ENCODE assay signal across 16 cellular contexts in the genomic region with DNA sequence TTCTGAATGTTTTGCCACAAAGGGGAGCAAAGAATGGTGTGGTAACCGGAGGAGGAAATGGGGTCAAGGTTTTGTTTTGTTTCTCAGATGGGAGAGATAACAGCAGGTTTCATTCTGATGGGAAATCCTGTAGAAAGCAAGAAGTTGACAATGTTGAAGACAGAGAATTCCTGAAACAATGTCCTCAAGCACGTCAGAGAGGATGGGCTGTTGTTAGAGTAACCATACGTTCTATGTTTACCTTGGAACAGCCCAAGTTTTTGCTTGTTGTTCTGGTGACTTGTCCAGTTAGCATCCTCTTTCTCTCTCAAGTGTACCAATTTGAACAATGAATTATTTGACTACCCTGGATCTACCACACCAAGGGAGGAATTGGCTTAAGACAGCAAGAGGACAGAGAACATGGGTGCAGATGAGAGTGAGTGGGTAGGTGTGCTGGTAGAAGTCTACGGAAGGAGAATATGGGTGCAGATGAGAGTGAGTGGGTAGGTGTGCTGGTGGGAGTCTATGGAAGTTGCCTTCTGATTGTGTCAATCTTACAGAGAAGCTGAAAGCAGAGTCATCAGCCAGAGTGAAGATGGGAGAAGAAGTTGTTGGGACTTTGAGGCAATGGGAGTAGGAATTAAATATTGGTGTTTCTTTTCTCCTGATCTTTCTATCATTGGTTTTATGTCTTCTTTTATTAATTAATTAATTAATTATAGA. TPM values are rescaled to one million over a fixed set of nuclear protein-coding genes. Genes with fewer than 3 reads are reported as not detected.
DNase-seq lines count a peak whose midpoint lies in the region; ATAC-seq and TF ChIP-seq lines count a peak whose summit lies in the region.
"Had no signal": no experiment of that assay in that cellular context is flagged by ENCODE, and none has a peak within 500 bp of the region (broad histone marks: within the 10 kb centered on the region; RNA-seq: fewer than 3 reads in every experiment).

No MANE protein-coding gene starts in this region.

- H3K79me1 ChIP-seq in mesenchymal stem cell (replicated peaks; ENCODE audit: low read length, poor library complexity, severe bottlenecking), result no peaks in the 10 kb centered on the region

- ATAC-seq in HG03460 (IDR thresholded peaks at IDR 0.05; ENCODE audit: unreplicated experiment), result no peak
- ATAC-seq in GM18498 (IDR thresholded peaks at IDR 0.05; ENCODE audit: unreplicated experiment), result no peak
- ATAC-seq: GM12878, GM23338 had no signal

- no peak overlapping the region for H2BK120ac ChIP-seq in mesenchymal stem cell (ENCODE audit: low read depth, low read length)

- no peak overlapping the region for H3K27ac ChIP-seq in brain microvascular endothelial cell
- H3K27ac ChIP-seq in parathyroid adenoma, result no peak overlapping the region
- no peak overlapping the region for H3K27ac ChIP-seq in mesenchymal stem cell (ENCODE audit: low read length, poor library complexity, severe bottlenecking)

- H3K4me3 ChIP-seq in brain microvascular endothelial cell (ENCODE audit: low read depth, low read length), result no peak overlapping the region
- H3K4me3 ChIP-seq in fibroblast of pulmonary artery (replicated peaks; ENCODE audit: low read depth, low read length), result no peak overlapping the region
- no peak overlapping the region for H3K4me3 ChIP-seq in parathyroid adenoma (ENCODE audit: low read depth, low read length)
- H3K4me3 ChIP-seq in mesenchymal stem cell (ENCODE audit: insufficient read depth in 1 of 2, low read depth in 1 of 2, low read length in 2 of 2), result no peak overlapping the region
- H3K4me3 ChIP-seq: GM12878, GM23338 had no signal

- in situ Hi-C loops in brain microvascular endothelial cell (cut with HindIII; ENCODE audit: low pct_ligation_motif_present, low sequenced_read_pairs), result no loop called here

- no peak overlapping the region for H3K18ac ChIP-seq in mesenchymal stem cell (ENCODE audit: low read depth in 1 of 2, low read length in 2 of 2)

- H2BK15ac ChIP-seq in mesenchymal stem cell (ENCODE audit: low read depth, poor library complexity, severe bottlenecking), result no peak overlapping the region

- H3K79me2 ChIP-seq in parathyroid adenoma, result no peaks in the 10 kb centered on the region

- H4K8ac ChIP-seq in mesenchymal stem cell (ENCODE audit: low read length), result no peak overlapping the region

- no peak overlapping the region for H3K4ac ChIP-seq in mesenchymal stem cell (ENCODE audit: low read depth in 1 of 2, low read length in 2 of 2)

- H3K9me3 ChIP-seq in parathyroid adenoma (ENCODE audit: control insufficient read depth, low read length), result no peaks in the 10 kb centered on the region
- no peaks in the 10 kb centered on the region for H3K9me3 ChIP-seq in mesenchymal stem cell (ENCODE audit: control insufficient read depth, low read length)

- H3K23ac ChIP-seq in mesenchymal stem cell (ENCODE audit: low read length in 2 of 2), result no peak overlapping the region

- H2AFZ ChIP-seq in parathyroid adenoma, result peak overlapping the region; percentile 13
- no peak overlapping the region for H2AFZ ChIP-seq in mesenchymal stem cell (ENCODE audit: low read depth, low read length)
- H2AFZ ChIP-seq: GM23338 had no signal

- DNase-seq in M059J (ENCODE audit: low read depth), result peak; percentile 6
- peak; percentile 51 for DNase-seq in brain microvascular endothelial cell
- DNase-seq in fibroblast of pulmonary artery (ENCODE audit: low read depth), result peak; percentile 50
- DNase-seq in mesenchymal stem cell, result no peak
- no peak for DNase-seq in cerebellum (ENCODE audit: low spot score)
- DNase-seq: ACHN; C1 segment of cervical spinal cord; Calu3; CD4-positive, alpha-beta T cell; DMS 273 treated with DMSO at 0.1 percent for 48 hours; H7 had no signal

- 93% methylated on average over 4 of the region's 4 CpGs for WGBS in mesenchymal stem cell

- H3K4me2 ChIP-seq in parathyroid adenoma (ENCODE audit: low read length) (no peak overlapping the region), mesenchymal stem cell (ENCODE audit: low read length, poor library complexity, severe bottlenecking) (no peak overlapping the region)
- H3K4me2 ChIP-seq: GM23338 had no signal

- no peak overlapping the region for H4K91ac ChIP-seq in mesenchymal stem cell (ENCODE audit: low read length)

- no peak overlapping the region for H3K14ac ChIP-seq in mesenchymal stem cell (ENCODE audit: low read length in 2 of 2)

- H3K9ac ChIP-seq in parathyroid adenoma (no peak overlapping the region), mesenchymal stem cell (ENCODE audit: low read length) (no peak overlapping the region)

- H2BK5ac ChIP-seq in mesenchymal stem cell (ENCODE audit: low read depth, low read length, poor library complexity, severe bottlenecking), result no peak overlapping the region

- H2BK12ac ChIP-seq in mesenchymal stem cell (ENCODE audit: low read length in 2 of 2), result no peak overlapping the region

- H3K36me3 ChIP-seq in brain microvascular endothelial cell (replicated peaks) (no peaks in the 10 kb centered on the region), parathyroid adenoma (ENCODE audit: control insufficient read depth, insufficient read depth, low read length) (no peaks in the 10 kb centered on the region), mesenchymal stem cell (ENCODE audit: control insufficient read depth in 1 of 2, insufficient read depth in 2 of 2, low read depth in 1 of 2, low read length in 2 of 2) (no peaks in the 10 kb centered on the region)

- H3K4me1 ChIP-seq in parathyroid adenoma (peaks cover 2% of the 10 kb centered on the region), mesenchymal stem cell (ENCODE audit: control insufficient read depth, insufficient read depth, low read depth, low read length) (peaks cover 3% of the 10 kb centered on the region)

- no peaks in the 10 kb centered on the region for H3K27me3 ChIP-seq in brain microvascular endothelial cell (replicated peaks)
- no peaks in the 10 kb centered on the region for H3K27me3 ChIP-seq in parathyroid adenoma (ENCODE audit: control insufficient read depth, insufficient read depth, low read length)
- peaks cover 0 to 7% of the 10 kb centered on the region in 2 experiments for H3K27me3 ChIP-seq in mesenchymal stem cell (ENCODE audit: control insufficient read depth in 1 of 2, insufficient read depth in 1 of 2, low read length in 2 of 2)

- H2AK5ac ChIP-seq in mesenchymal stem cell (ENCODE audit: low read length, severe bottlenecking), result no peak overlapping the region

- TF ChIP-seq CTCF in brain microvascular endothelial cell (IDR thresholded peaks at IDR 0.05; ENCODE audit: low read depth, low read length, missing control alignments) (no peak), fibroblast of pulmonary artery (IDR thresholded peaks at IDR 0.05; ENCODE audit: low read length, missing control alignments) (no peak), parathyroid adenoma (IDR thresholded peaks at IDR 0.05) (no peak)

RNA-seq across cellular contexts. Expression of a gene that starts 14.8 kb away (rescaled TPM):
- 2.4 and 8.7 TPM in 2 replicates for total RNA-seq in M059J (2014; rRNA removed; shearing (Covaris generic))
- polyA plus RNA-seq in mesenchymal stem cell (2013, experiment 1 of 2), result 78.3 TPM
- 76.5 TPM for polyA plus RNA-seq in mesenchymal stem cell (2013, experiment 2 of 2)
- total RNA-seq in cerebellum, result 17.1 TPM

Comparison
In these comparisons a context has a peak if more than half of its experiments do, and no peak if none do; other contexts are left out.
1. DNase-seq: peak in M059J (single experiment), brain microvascular endothelial cell (single experiment) and fibroblast of pulmonary artery (single experiment); none in mesenchymal stem cell (single experiment) and cerebellum (single experiment).